In genomic region chr17:11028349-11028748, GRCh38 we compare ENCODE assay signal across 30 cellular contexts.
"Had no signal": no experiment of that assay in that cellular context is flagged by ENCODE, and none has a peak within 500 bp of the region (broad histone marks: within the 10 kb centered on the region; RNA-seq: fewer than 3 reads in every experiment).

No MANE protein-coding gene starts in this region.

- H3K4me3 ChIP-seq: ascending aorta, cardiac muscle cell had no signal

- ATAC-seq: activated CD4-positive, alpha-beta T cell treated with anti-CD3 and anti-CD28 coated beads for 36 hours; activated CD4-positive, CD25-positive, alpha-beta regulatory T cell treated with anti-CD3 and anti-CD28 coated beads, Interleukin-2, amount 50 U/mL, for 24 hours; activated CD8-positive, alpha-beta memory T cell treated with anti-CD3 and anti-CD28 coated beads, Interleukin-2, amount 10 ng/mL, durations not matched to agents 7 days and 5 days; activated CD8-positive, alpha-beta T cell treated with anti-CD3 and anti-CD28 coated beads, Interleukin-2, amount 10 ng/mL, durations not matched to agents 7 days and 5 days; activated naive CD8-positive, alpha-beta T cell treated with anti-CD3 and anti-CD28 coated beads, Interleukin-2, amount 50 U/mL, for 24 hours; WTC11 had no signal

- H3K27me3 ChIP-seq: ascending aorta, cardiac muscle cell had no signal

- H3K36me3 ChIP-seq: ascending aorta, cardiac muscle cell, WERI-Rb-1 had no signal

- DNase-seq: activated CD4-positive, alpha-beta memory T cell treated with anti-CD3 and anti-CD28 coated beads, Interleukin-2, amount 10 ng/mL, durations not matched to agents 7 days and 5 days; activated CD4-positive, alpha-beta T cell treated with anti-CD3 and anti-CD28 coated beads for 1 hour; activated CD4-positive, alpha-beta T cell treated with anti-CD3 and anti-CD28 coated beads for 36 hours; activated CD4-positive, alpha-beta T cell treated with anti-CD3 and anti-CD28 coated beads for 48 hours; activated CD4-positive, alpha-beta T cell treated with anti-CD3 and anti-CD28 coated beads, Interleukin-2, amount 10 ng/mL, durations not matched to agents 7 days and 5 days; activated CD4-positive, alpha-beta T cell treated with anti-CD3 and anti-CD28 coated beads, Interleukin-2, amount 50 U/mL, for 48 hours; activated CD4-positive, CD25-positive, alpha-beta regulatory T cell; activated CD8-positive, alpha-beta memory T cell treated with anti-CD3 and anti-CD28 coated beads for 24 hours; activated CD8-positive, alpha-beta memory T cell treated with anti-CD3 and anti-CD28 coated beads, Interleukin-2, amount 10 ng/mL, durations not matched to agents 7 days and 5 days; activated CD8-positive, alpha-beta memory T cell treated with anti-CD3 and anti-CD28 coated beads, Interleukin-2, amount 50 U/mL, for 48 hours; activated CD8-positive, alpha-beta T cell treated with anti-CD3 and anti-CD28 coated beads, Interleukin-2, amount 10 ng/mL, durations not matched to agents 7 days and 5 days; activated effector memory CD4-positive, alpha-beta T cell treated with Interleukin-2 at 50 U/mL for 16 hours; activated gamma-delta T cell; activated naive CD4-positive, alpha-beta T cell treated with anti-CD3 and anti-CD28 coated beads, Interleukin-2, amount 10 ng/mL, durations not matched to agents 7 days and 5 days; activated naive CD4-positive, alpha-beta T cell treated with Interleukin-2 at 50 U/mL for 16 hours; activated naive CD8-positive, alpha-beta T cell treated with anti-CD3 and anti-CD28 coated beads, Interleukin-2, amount 10 ng/mL, durations not matched to agents 7 days and 5 days; activated naive CD8-positive, alpha-beta T cell treated with anti-CD3 and anti-CD28 coated beads, Interleukin-2, amount 50 U/mL, for 24 hours; activated T-cell treated with anti-CD3 and anti-CD28 coated beads, Interleukin-2, amount 50 U/mL, for 24 hours; activated T-cell treated with anti-CD3 and anti-CD28 coated beads, Interleukin-2, amount 50 U/mL, for 48 hours; amygdala; anterior cingulate cortex; central memory CD4-positive, alpha-beta T cell; T-helper 1 cell; T-helper 2 cell; T-helper 9 cell; WERI-Rb-1 had no signal

- H3K9me3 ChIP-seq: ascending aorta had no signal

- H3K4me1 ChIP-seq: ascending aorta had no signal

- H3K27ac ChIP-seq: ascending aorta, cardiac muscle cell, WERI-Rb-1 had no signal
